Comparison of ENCODE assay signal across 15 cellular contexts in genomic region chr11:96333076-96333744, GRCh38. TPM values are rescaled to one million over a fixed set of nuclear protein-coding genes. Genes with fewer than 3 reads are reported as not detected.
DNase-seq lines count a peak whose midpoint lies in the region; ATAC-seq and TF ChIP-seq lines count a peak whose summit lies in the region.
"Had no signal": no experiment of that assay in that cellular context is flagged by ENCODE, and none has a peak within 500 bp of the region (broad histone marks: within the 10 kb centered on the region; RNA-seq: fewer than 3 reads in every experiment).

No MANE protein-coding gene starts in this region.

- 52% methylated on average over 4 of the region's 4 CpGs for WGBS in hepatocyte (ENCODE audit: low lambda C conversion rate, missing lambda C conversion rate)
- 47% methylated on average over 4 of the region's 4 CpGs for WGBS in smooth muscle cell (ENCODE audit: low lambda C conversion rate)

- peaks cover 66% of the 10 kb centered on the region for H3K4me1 ChIP-seq in PC-9 (replicated peaks; ENCODE audit: insufficient read depth)
- peaks cover 74% of the 10 kb centered on the region for H3K4me1 ChIP-seq in hepatocyte (ENCODE audit: insufficient read depth)
- peaks cover 68% of the 10 kb centered on the region for H3K4me1 ChIP-seq in smooth muscle cell (ENCODE audit: low read depth)

- H2AFZ ChIP-seq in PC-9 (no peak overlapping the region), hepatocyte (no peak overlapping the region), smooth muscle cell (ENCODE audit: low read depth) (no peak overlapping the region)

- intact Hi-C loops in activated CD4-positive, alpha-beta T cell treated with anti-CD3 and anti-CD28 coated beads for 36 hours (cut with DNase I, micrococcal nuclease) = no loop called here
- intact Hi-C loops in PC-9 (cut with micrococcal nuclease; ENCODE audit: unreplicated experiment) = no loop called here

- peaks cover 100% of the 10 kb centered on the region for H3K79me2 ChIP-seq in PC-9 (ENCODE audit: low read depth)
- peaks cover 88% of the 10 kb centered on the region for H3K79me2 ChIP-seq in hepatocyte
- H3K79me2 ChIP-seq in smooth muscle cell (ENCODE audit: low read depth) = peaks cover 93% of the 10 kb centered on the region

- H3K27ac ChIP-seq in PC-9 (peak overlapping the region; percentile 3; the same call in 1 of the 2 replicates), hepatocyte (peak overlapping the region; percentile 61), smooth muscle cell (ENCODE audit: low read depth) (peak overlapping the region; percentile 76)

- H3K9me2 ChIP-seq in PC-9 (ENCODE audit: insufficient read depth) (no peaks in the 10 kb centered on the region), hepatocyte (replicated peaks; ENCODE audit: insufficient read depth) (no peaks in the 10 kb centered on the region)

- peak overlapping the region; percentile 22; the same call in 1 of the 2 replicates for H3K4me2 ChIP-seq in PC-9
- peak overlapping the region; percentile 59 for H3K4me2 ChIP-seq in hepatocyte
- peak overlapping the region; percentile 41 for H3K4me2 ChIP-seq in smooth muscle cell

- H3K36me3 Mint-ChIP-seq in activated CD4-positive, alpha-beta T cell treated with anti-CD3 and anti-CD28 coated beads for 36 hours (ENCODE audit: low read depth) = peaks cover 58% of the 10 kb centered on the region
- peaks cover 59% of the 10 kb centered on the region for H3K36me3 Mint-ChIP-seq in activated CD4-positive, alpha-beta T cell treated with anti-CD3 and anti-CD28 coated beads, Interleukin-2, amount 10 ng/mL, durations not matched to agents 7 days and 5 days (ENCODE audit: low read depth)

- H4K20me1 ChIP-seq in PC-9 (ENCODE audit: insufficient read depth) (peaks cover 3% of the 10 kb centered on the region; the same call in 1 of the 2 replicates), hepatocyte (ENCODE audit: insufficient read depth, poor library complexity, severe bottlenecking) (no peaks in the 10 kb centered on the region), smooth muscle cell (ENCODE audit: low read depth) (peaks cover 11% of the 10 kb centered on the region)

- BruUV-seq in PC-9 (replicated peaks; lab: Mats Ljungman, UMichigan) = no TSS peak

- DNase-seq in activated CD4-positive, alpha-beta T cell treated with anti-CD3 and anti-CD28 coated beads for 36 hours = no peak
- DNase-seq in activated CD4-positive, alpha-beta T cell treated with anti-CD3 and anti-CD28 coated beads, Interleukin-2, amount 10 ng/mL, durations not matched to agents 7 days and 5 days = no peak
- DNase-seq in PC-9 = no peak
- DNase-seq in hepatocyte (ENCODE audit: low spot score) = no peak
- DNase-seq in smooth muscle cell (lab: John Stamatoyannopoulos, UW; ENCODE audit: unreplicated experiment) = no peak
- DNase-seq in NCI-H1417 (lab: John Stamatoyannopoulos, UW) = no peak
- DNase-seq: 8988T; activated CD4-positive, alpha-beta T cell treated with anti-CD3 and anti-CD28 coated beads for 4 hours; DMS 273 treated with DMSO at 0.1 percent for 48 hours; GOT3; NCI-H2171; sigmoid colon; T-helper 1 cell had no signal

- no peaks in the 10 kb centered on the region for H3K9me3 ChIP-seq in PC-9 (ENCODE audit: insufficient read depth, low read depth)
- H3K9me3 ChIP-seq in hepatocyte (ENCODE audit: low read depth) = no peaks in the 10 kb centered on the region
- no peaks in the 10 kb centered on the region for H3K9me3 ChIP-seq in smooth muscle cell (replicated peaks; ENCODE audit: low read depth)
- H3K9me3 ChIP-seq: sigmoid colon had no signal

- no peaks in the 10 kb centered on the region for H3K27me3 ChIP-seq in PC-9 (ENCODE audit: insufficient read depth, low read depth)
- H3K27me3 ChIP-seq in hepatocyte = no peaks in the 10 kb centered on the region
- H3K27me3 ChIP-seq in smooth muscle cell (ENCODE audit: low read depth) = no peaks in the 10 kb centered on the region
- H3K27me3 ChIP-seq: sigmoid colon had no signal

- peaks cover 44% of the 10 kb centered on the region for H3K36me3 ChIP-seq in PC-9 (ENCODE audit: low read depth)
- H3K36me3 ChIP-seq in hepatocyte (replicated peaks; ENCODE audit: insufficient read depth, low read depth) = no peaks in the 10 kb centered on the region
- H3K36me3 ChIP-seq in smooth muscle cell (ENCODE audit: low read depth) = no peaks in the 10 kb centered on the region
- H3K36me3 ChIP-seq: sigmoid colon had no signal

- H3K9ac ChIP-seq in smooth muscle cell (ENCODE audit: low read depth) = peak overlapping the region; percentile 17

- ATAC-seq in activated CD4-positive, alpha-beta T cell treated with anti-CD3 and anti-CD28 coated beads for 36 hours = no peak
- ATAC-seq in GM18498 (IDR thresholded peaks at IDR 0.05; ENCODE audit: unreplicated experiment) (no peak), HG02970 (IDR thresholded peaks at IDR 0.05; ENCODE audit: low FRiP score, unreplicated experiment) (no peak)

- no peaks in the 10 kb centered on the region for H3K27me3 Mint-ChIP-seq in activated CD4-positive, alpha-beta T cell treated with anti-CD3 and anti-CD28 coated beads for 36 hours
- no peaks in the 10 kb centered on the region for H3K27me3 Mint-ChIP-seq in activated CD4-positive, alpha-beta T cell treated with anti-CD3 and anti-CD28 coated beads, Interleukin-2, amount 10 ng/mL, durations not matched to agents 7 days and 5 days

- H3K27ac Mint-ChIP-seq in activated CD4-positive, alpha-beta T cell treated with anti-CD3 and anti-CD28 coated beads for 36 hours = peak overlapping the region; percentile 25
- no peak overlapping the region for H3K27ac Mint-ChIP-seq in activated CD4-positive, alpha-beta T cell treated with anti-CD3 and anti-CD28 coated beads, Interleukin-2, amount 10 ng/mL, durations not matched to agents 7 days and 5 days

- POLR2A ChIA-PET in activated CD4-positive, alpha-beta T cell treated with anti-CD3 and anti-CD28 coated beads for 36 hours (lab: Charles Lee) = interaction anchor here (1.0 kb wide), 1 partner anchor 98 kb away, joined by 4 read pairs; no protein-coding TSS in a partner anchor
- POLR2A ChIA-PET in activated CD4-positive, alpha-beta T cell treated with anti-CD3 and anti-CD28 coated beads, Interleukin-2, amount 10 ng/mL, durations not matched to agents 7 days and 5 days (lab: Charles Lee) = no interaction called here
- POLR2A ChIA-PET in PC-9 (lab: Charles Lee; ENCODE audit: unreplicated experiment) = no interaction called here

- no peaks in the 10 kb centered on the region for H3F3A ChIP-seq in PC-9 (ENCODE audit: insufficient read depth, low read depth)
- H3F3A ChIP-seq in smooth muscle cell (ENCODE audit: low read depth) = peaks cover 30% of the 10 kb centered on the region

- H3K4me3 ChIP-seq in PC-9 (no peak overlapping the region), hepatocyte (no peak overlapping the region), smooth muscle cell (no peak overlapping the region)
- H3K4me3 ChIP-seq: sigmoid colon had no signal

- TF ChIP-seq CTCF in PC-9 (conservative IDR thresholded peaks at IDR 0.05) = no peak
- no peak for TF ChIP-seq CTCF in hepatocyte (IDR thresholded peaks at IDR 0.05; ENCODE audit: poor library complexity)
- TF ChIP-seq CTCF in smooth muscle cell (IDR thresholded peaks at IDR 0.05; ENCODE audit: borderline replicate concordance, insufficient read depth, poor library complexity, severe bottlenecking) = no peak

- peaks cover 96% of the 10 kb centered on the region for H3K4me1 Mint-ChIP-seq in activated CD4-positive, alpha-beta T cell treated with anti-CD3 and anti-CD28 coated beads for 36 hours
- H3K4me1 Mint-ChIP-seq in activated CD4-positive, alpha-beta T cell treated with anti-CD3 and anti-CD28 coated beads, Interleukin-2, amount 10 ng/mL, durations not matched to agents 7 days and 5 days = peaks cover 81% of the 10 kb centered on the region

- H3K4me3 Mint-ChIP-seq in activated CD4-positive, alpha-beta T cell treated with anti-CD3 and anti-CD28 coated beads for 36 hours = no peak overlapping the region
- no peak overlapping the region for H3K4me3 Mint-ChIP-seq in activated CD4-positive, alpha-beta T cell treated with anti-CD3 and anti-CD28 coated beads, Interleukin-2, amount 10 ng/mL, durations not matched to agents 7 days and 5 days

- CTCF ChIA-PET in activated CD4-positive, alpha-beta T cell treated with anti-CD3 and anti-CD28 coated beads for 36 hours (lab: Charles Lee) = interaction anchor here (0.8 to 1.8 kb wide), 3 partner anchors 10 to 122 kb away, joined by 3 to 7 read pairs (median 3); partner anchors contain the start of gene MAML2
- CTCF ChIA-PET in activated CD4-positive, alpha-beta T cell treated with anti-CD3 and anti-CD28 coated beads, Interleukin-2, amount 10 ng/mL, durations not matched to agents 7 days and 5 days (lab: Charles Lee) = interaction anchor here (0.8 to 2.2 kb wide), 3 partner anchors 9 to 139 kb away, joined by 3 to 19 read pairs (median 7); partner anchors contain the start of gene MAML2
- CTCF ChIA-PET in PC-9 (lab: Charles Lee) = no interaction called here

- peaks cover 1% of the 10 kb centered on the region for H3K9me3 Mint-ChIP-seq in activated CD4-positive, alpha-beta T cell treated with anti-CD3 and anti-CD28 coated beads for 36 hours (ENCODE audit: low read depth)
- H3K9me3 Mint-ChIP-seq in activated CD4-positive, alpha-beta T cell treated with anti-CD3 and anti-CD28 coated beads, Interleukin-2, amount 10 ng/mL, durations not matched to agents 7 days and 5 days = no peaks in the 10 kb centered on the region

RNA-seq across cellular contexts. Expression of gene MAML2, which starts 9.8 kb away (rescaled TPM):
- 10 to 100 TPM; 23.9 to 37.1 TPM for total RNA-seq in activated CD4-positive, alpha-beta T cell treated with anti-CD3 and anti-CD28 coated beads for 36 hours
- total RNA-seq in activated CD4-positive, alpha-beta T cell treated with anti-CD3 and anti-CD28 coated beads, Interleukin-2, amount 10 ng/mL, durations not matched to agents 7 days and 5 days = 10 to 100 TPM; 23.4 to 27.2 TPM
- total RNA-seq in PC-9 (2021) = 17.7 and 28.3 TPM in 2 replicates
- 14.0 and 15.3 TPM in 2 replicates for total RNA-seq in hepatocyte
- 4.7 and 5.8 TPM in 2 replicates for polyA plus RNA-seq in hepatocyte
- 45.0 and 52.4 TPM in 2 replicates for total RNA-seq in smooth muscle cell
- polyA plus RNA-seq in smooth muscle cell = 8.7 and 10.1 TPM in 2 replicates

RNA-seq across cellular contexts. Expression of gene CCDC82, which starts 56.5 kb away (rescaled TPM):
- 10 to 100 TPM; 32.1 to 38.3 TPM for total RNA-seq in activated CD4-positive, alpha-beta T cell treated with anti-CD3 and anti-CD28 coated beads for 36 hours
- 10 to 100 TPM; 34.0 to 38.0 TPM for total RNA-seq in activated CD4-positive, alpha-beta T cell treated with anti-CD3 and anti-CD28 coated beads, Interleukin-2, amount 10 ng/mL, durations not matched to agents 7 days and 5 days
- total RNA-seq in PC-9 (2021) (18.6 and 19.9 TPM in 2 replicates), hepatocyte (15.4 and 16.3 TPM in 2 replicates), smooth muscle cell (32.8 and 49.4 TPM in 2 replicates)
- polyA plus RNA-seq in hepatocyte (12.7 and 15.4 TPM in 2 replicates), smooth muscle cell (19.8 and 23.1 TPM in 2 replicates)

RNA-seq across cellular contexts. Expression of gene JRKL, which starts 56.6 kb away (rescaled TPM):
- total RNA-seq in activated CD4-positive, alpha-beta T cell treated with anti-CD3 and anti-CD28 coated beads for 36 hours = 10 to 100 TPM; 12.9 to 15.7 TPM
- total RNA-seq in activated CD4-positive, alpha-beta T cell treated with anti-CD3 and anti-CD28 coated beads, Interleukin-2, amount 10 ng/mL, durations not matched to agents 7 days and 5 days = 10 to 100 TPM; 10.3 to 10.9 TPM
- total RNA-seq in PC-9 (2021) (12.4 and 13.5 TPM in 2 replicates), hepatocyte (8.4 and 9.5 TPM in 2 replicates), smooth muscle cell (12.1 and 16.9 TPM in 2 replicates)
- polyA plus RNA-seq in hepatocyte (5.4 and 5.5 TPM in 2 replicates), smooth muscle cell (6.1 and 7.1 TPM in 2 replicates)

Comparison
In these comparisons a context has a peak if more than half of its experiments do, and no peak if none do; other contexts are left out.
1. H3K27ac ChIP-seq: peak in every context shown above with its lines; median percentile 76 in smooth muscle cell; 61 in hepatocyte; 3 in PC-9.